22 cellular contexts compared by ENCODE assay signal in genomic region chr14:58138719-58139482, GRCh38. TPM values are rescaled to one million over a fixed set of nuclear protein-coding genes. Genes with fewer than 3 reads are reported as not detected.
"Had no signal": no experiment of that assay in that cellular context is flagged by ENCODE, and none has a peak within 500 bp of the region (broad histone marks: within the 10 kb centered on the region; RNA-seq: fewer than 3 reads in every experiment).

No MANE protein-coding gene starts in this region.

- H3K36me3 Mint-ChIP-seq: activated naive CD8-positive, alpha-beta T cell treated with anti-CD3 and anti-CD28 coated beads for 36 hours; immature natural killer cell; type B pancreatic cell had no signal

- H3K9me3 Mint-ChIP-seq: activated CD4-positive, alpha-beta T cell treated with anti-CD3 and anti-CD28 coated beads, Interleukin-2, amount 10 ng/mL, durations not matched to agents 24 days and 14 days; activated naive CD8-positive, alpha-beta T cell treated with anti-CD3 and anti-CD28 coated beads for 36 hours; central memory CD8-positive, alpha-beta T cell; immature natural killer cell; nephron progenitor cell; type B pancreatic cell had no signal

- H3K4me3 Mint-ChIP-seq: activated CD4-positive, alpha-beta T cell treated with anti-CD3 and anti-CD28 coated beads, Interleukin-2, amount 10 ng/mL, durations not matched to agents 24 days and 14 days; activated CD8-positive, alpha-beta T cell treated with anti-CD3 and anti-CD28 coated beads, Interleukin-2, amount 10 ng/mL, durations not matched to agents 7 days and 5 days; activated naive CD8-positive, alpha-beta T cell treated with anti-CD3 and anti-CD28 coated beads for 36 hours; central memory CD8-positive, alpha-beta T cell; immature natural killer cell; nephron progenitor cell; type B pancreatic cell had no signal

- H3K27me3 Mint-ChIP-seq: type B pancreatic cell had no signal

- H3K4me3 ChIP-seq: body of pancreas, coronary artery, heart left ventricle, prostate gland, skin epidermis had no signal

- DNase-seq: activated CD4-positive, alpha-beta T cell treated with anti-CD3 and anti-CD28 coated beads, Interleukin-2, amount 10 ng/mL, durations not matched to agents 24 days and 14 days; activated CD4-positive, CD25-positive, alpha-beta regulatory T cell; activated CD8-positive, alpha-beta memory T cell treated with anti-CD3 and anti-CD28 coated beads, Interleukin-2, amount 50 U/mL, for 4 hours; activated CD8-positive, alpha-beta T cell treated with anti-CD3 and anti-CD28 coated beads, Interleukin-2, amount 10 ng/mL, durations not matched to agents 7 days and 5 days; activated gamma-delta T cell; activated naive CD8-positive, alpha-beta T cell treated with anti-CD3 and anti-CD28 coated beads for 36 hours; activated T-cell treated with anti-CD3 and anti-CD28 coated beads, Interleukin-2, amount 50 U/mL, for 48 hours; body of pancreas; effector memory CD4-positive, alpha-beta T cell; foreskin melanocyte; heart left ventricle; immature natural killer cell; nephron progenitor cell; right cardiac atrium; stimulated activated CD4-positive, alpha-beta T cell treated with anti-CD3 and anti-CD28 coated beads, Interleukin-4, amount 100 ng/mL, for 4 hours; stimulated activated CD8-positive, alpha-beta memory T cell treated with anti-CD3 and anti-CD28 coated beads, Interleukin-4, amount 100 ng/mL, for 48 hours; stimulated activated naive CD8-positive, alpha-beta T cell treated with anti-CD3 and anti-CD28 coated beads, Interleukin-15, Interleukin-2, amounts not matched to agents 100 U/mL and 50 U/mL, for 24 hours had no signal

- H3K27ac ChIP-seq: body of pancreas, coronary artery, heart left ventricle, prostate gland, skin epidermis had no signal

- ATAC-seq: body of pancreas; stimulated activated naive CD8-positive, alpha-beta T cell treated with anti-CD3 and anti-CD28 coated beads, Interleukin-15, Interleukin-2, amounts not matched to agents 100 U/mL and 50 U/mL, for 24 hours had no signal

- H3K4me1 Mint-ChIP-seq: activated CD4-positive, alpha-beta T cell treated with anti-CD3 and anti-CD28 coated beads, Interleukin-2, amount 10 ng/mL, durations not matched to agents 24 days and 14 days; activated naive CD8-positive, alpha-beta T cell treated with anti-CD3 and anti-CD28 coated beads for 36 hours; central memory CD8-positive, alpha-beta T cell; immature natural killer cell; nephron progenitor cell had no signal

- H3K27ac Mint-ChIP-seq: activated CD4-positive, alpha-beta T cell treated with anti-CD3 and anti-CD28 coated beads, Interleukin-2, amount 10 ng/mL, durations not matched to agents 24 days and 14 days; activated CD8-positive, alpha-beta T cell treated with anti-CD3 and anti-CD28 coated beads, Interleukin-2, amount 10 ng/mL, durations not matched to agents 7 days and 5 days; activated naive CD8-positive, alpha-beta T cell treated with anti-CD3 and anti-CD28 coated beads for 36 hours; immature natural killer cell; nephron progenitor cell; type B pancreatic cell had no signal

- H3K27me3 ChIP-seq: body of pancreas, heart left ventricle had no signal

- H3K9me3 ChIP-seq: body of pancreas, heart left ventricle, prostate gland had no signal

- H3K4me1 ChIP-seq: body of pancreas, prostate gland had no signal

- H3K36me3 ChIP-seq: prostate gland had no signal

RNA-seq across cellular contexts. Expression of gene ARMH4, which starts 13.1 kb away (rescaled TPM):
- total RNA-seq: activated CD4-positive, alpha-beta T cell treated with anti-CD3 and anti-CD28 coated beads, Interleukin-2, amount 10 ng/mL, durations not matched to agents 24 days and 14 days; activated CD8-positive, alpha-beta T cell treated with anti-CD3 and anti-CD28 coated beads, Interleukin-2, amount 10 ng/mL, durations not matched to agents 7 days and 5 days; activated naive CD8-positive, alpha-beta T cell treated with anti-CD3 and anti-CD28 coated beads for 36 hours had no signal
